13 cellular contexts compared by ENCODE assay signal in genomic region chr7:115679423-115679822, GRCh38.
DNase-seq lines count a peak whose midpoint lies in the region; ATAC-seq and TF ChIP-seq lines count a peak whose summit lies in the region.
"Had no signal": no experiment of that assay in that cellular context is flagged by ENCODE, and none has a peak within 500 bp of the region (broad histone marks: within the 10 kb centered on the region; RNA-seq: fewer than 3 reads in every experiment).

No MANE protein-coding gene starts in this region.

- TF ChIP-seq EP300 in gastroesophageal sphincter (IDR thresholded peaks at IDR 0.05), result no peak

- peaks cover 0 to 25% (median 13%) of the 10 kb centered on the region in 10 experiments; a peak in 14 of 20 replicates for H3K4me1 ChIP-seq in BLaER1 treated with 17β-estradiol and CSF1 and Interleukin-3, amounts not matched to agents 10 nM and 100 nM
- no peaks in the 10 kb centered on the region for H3K4me1 ChIP-seq in IMR-90 (ENCODE audit: control insufficient read depth, insufficient read depth, low read length)
- H3K4me1 ChIP-seq in PC-3 (ENCODE audit: insufficient read depth, low read length), result peaks cover 24% of the 10 kb centered on the region
- peaks cover 0 to 19% (median 0%) of the 10 kb centered on the region in 3 donors for H3K4me1 ChIP-seq in gastroesophageal sphincter

- no CpG with 5 or more reads among the region's 4 CpGs for WGBS in IMR-90 (ENCODE audit: extremely low coverage in 2 of 2, insufficient read length in 1 of 2), 2 experiments
- WGBS in gastroesophageal sphincter (ENCODE audit: low coverage in 1 of 2), 2 donors, result 92 to 94% methylated on average over 4 of the region's 4 CpGs

- H3K18ac ChIP-seq in IMR-90 (ENCODE audit: low read depth, low read length), result no peak overlapping the region

- no TSS peak for BruUV-seq in IMR-90 (replicated peaks; lab: Mats Ljungman, UMichigan)
- BruUV-seq in PC-3 (replicated peaks; lab: Mats Ljungman, UMichigan), result no TSS peak

- no peak for ATAC-seq in IMR-90 (ENCODE audit: low read depth)
- ATAC-seq in left colon, result peak; percentile 19
- no peak for ATAC-seq in PC-3
- ATAC-seq in gastroesophageal sphincter, result no peak

- TF ChIP-seq POLR2A in IMR-90 (IDR thresholded peaks at IDR 0.05; ENCODE audit: low read depth, low read length) (no peak), gastroesophageal sphincter (IDR thresholded peaks at IDR 0.05) (no peak)

- H4K91ac ChIP-seq in IMR-90 (ENCODE audit: insufficient read depth, low read depth, low read length), result no peak overlapping the region

- DNase-seq in IMR-90, result no peak
- DNase-seq in SK-N-MC (ENCODE audit: low read depth, low spot score), result no peak
- no peak for DNase-seq in left colon
- no peak for DNase-seq in GM19240 (ENCODE audit: insufficient read length, low spot score)
- DNase-seq in PC-3, result no peak
- no peak for DNase-seq in cortex of kidney (lab: John Stamatoyannopoulos, UW)
- DNase-seq: CD4-positive, alpha-beta T cell; DMS79; GDM1 had no signal

- no peak overlapping the region for H2AK5ac ChIP-seq in IMR-90 (ENCODE audit: low read depth, low read length)

- in situ Hi-C loops in IMR-90 (cut with MboI; ENCODE audit: low sequenced_read_pairs), result loop anchor here (25.0 kb wide), 1 partner anchor 817 kb away; no protein-coding TSS in a partner anchor

- CTCF ChIA-PET in IMR-90 (lab: Yijun Ruan, JAX) (interaction anchor here (1.0 to 2.6 kb wide), 5 partner anchors 9 to 1251 kb away, joined by 3 to 10 read pairs (median 4); no protein-coding TSS in a partner anchor), PC-3 (lab: Charles Lee) (interaction anchor here (0.6 kb wide), 1 partner anchor 193 kb away, joined by 4 read pairs; no protein-coding TSS in a partner anchor)

- no peak overlapping the region for H3K56ac ChIP-seq in IMR-90 (ENCODE audit: extremely low read depth, insufficient read depth, low read length)

- no peak overlapping the region for H3K4me3 ChIP-seq in BLaER1 treated with 17β-estradiol and CSF1 and Interleukin-3, amounts not matched to agents 10 nM and 100 nM
- no peak overlapping the region for H3K4me3 ChIP-seq in IMR-90 (ENCODE audit: insufficient read depth, low read depth, low read length)
- H3K4me3 ChIP-seq in SK-N-MC, result peak overlapping the region; percentile 74
- no peak overlapping the region for H3K4me3 ChIP-seq in PC-3 (ENCODE audit: low read length)
- no peak overlapping the region for H3K4me3 ChIP-seq in gastroesophageal sphincter
- H3K4me3 ChIP-seq: GM12878, GM23338 had no signal

- TF ChIP-seq RAD21 in IMR-90 (IDR thresholded peaks at IDR 0.05; ENCODE audit: low read length), result no peak

- H3K9me3 ChIP-seq in BLaER1 treated with 17β-estradiol and CSF1 and Interleukin-3, amounts not matched to agents 10 nM and 100 nM (replicated peaks in 1 of 11), result no peaks in the 10 kb centered on the region
- H3K9me3 ChIP-seq in IMR-90 (ENCODE audit: control insufficient read depth, insufficient read depth, low read length) (no peaks in the 10 kb centered on the region), SK-N-MC (ENCODE audit: low read depth, low read length) (no peaks in the 10 kb centered on the region), PC-3 (ENCODE audit: low read length) (no peaks in the 10 kb centered on the region), gastroesophageal sphincter (no peaks in the 10 kb centered on the region)

- H3K27ac ChIP-seq in BLaER1 treated with 17β-estradiol and CSF1 and Interleukin-3, amounts not matched to agents 10 nM and 100 nM, result no peak overlapping the region
- H3K27ac ChIP-seq in IMR-90 (ENCODE audit: insufficient read depth, low read length) (no peak overlapping the region), SK-N-MC (peak overlapping the region; percentile 98), PC-3 (ENCODE audit: low read length) (no peak overlapping the region), gastroesophageal sphincter (no peak overlapping the region)

- no peak overlapping the region for H3K4ac ChIP-seq in IMR-90 (ENCODE audit: low read depth, low read length)

- no peaks in the 10 kb centered on the region for H3F3A ChIP-seq in PC-3 (ENCODE audit: low read length, unreplicated experiment)

- no peaks in the 10 kb centered on the region for H3K79me1 ChIP-seq in IMR-90 (ENCODE audit: low read depth in 1 of 2, low read length in 2 of 2)

- no peak overlapping the region for H3K14ac ChIP-seq in IMR-90 (replicated peaks; ENCODE audit: low read depth, low read length)

- no peaks in the 10 kb centered on the region for H3K27me3 ChIP-seq in BLaER1 treated with 17β-estradiol and CSF1 and Interleukin-3, amounts not matched to agents 10 nM and 100 nM
- H3K27me3 ChIP-seq in IMR-90 (ENCODE audit: control insufficient read depth, insufficient read depth, low read length) (no peaks in the 10 kb centered on the region), PC-3 (ENCODE audit: low read length) (no peaks in the 10 kb centered on the region), gastroesophageal sphincter (no peaks in the 10 kb centered on the region)

- TF ChIP-seq CTCF in IMR-90 (conservative IDR thresholded peaks at IDR 0.05; ENCODE audit: low read depth, low read length) (no peak), PC-3 (conservative IDR thresholded peaks at IDR 0.05; ENCODE audit: low read depth, low read length) (no peak), gastroesophageal sphincter (IDR thresholded peaks at IDR 0.05) (no peak)

- H3K9ac ChIP-seq in BLaER1 treated with 17β-estradiol and CSF1 and Interleukin-3, amounts not matched to agents 10 nM and 100 nM, result no peak overlapping the region
- H3K9ac ChIP-seq in IMR-90 (ENCODE audit: low read depth, low read length), result no peak overlapping the region
- peak overlapping the region; percentile 71 for H3K9ac ChIP-seq in SK-N-MC (ENCODE audit: insufficient read length)
- no peak overlapping the region for H3K9ac ChIP-seq in PC-3 (ENCODE audit: low read length)

- H3K9me1 ChIP-seq in IMR-90 (ENCODE audit: insufficient read depth, low read length), result no peaks in the 10 kb centered on the region

- intact Hi-C loops in IMR-90 (cut with micrococcal nuclease), result loop anchor here (1.0 to 10.0 kb wide), 5 partner anchors 322 to 1597 kb away; no protein-coding TSS in a partner anchor
- intact Hi-C loops in left colon (cut with DNase I, micrococcal nuclease), result no loop called here
- intact Hi-C loops in PC-3 (cut with micrococcal nuclease), result loop anchor here (2.0 to 5.0 kb wide), 5 partner anchors 122 to 542 kb away; no protein-coding TSS in a partner anchor

- H2AFZ ChIP-seq in IMR-90 (replicated peaks; ENCODE audit: low read length, poor library complexity), result no peak overlapping the region
- no peak overlapping the region for H2AFZ ChIP-seq in PC-3 (ENCODE audit: low read length)

- no peaks in the 10 kb centered on the region for H3K9me2 ChIP-seq in PC-3 (replicated peaks; ENCODE audit: low read length)

- H2BK120ac ChIP-seq in IMR-90 (ENCODE audit: low read depth, low read length), result no peak overlapping the region

- POLR2A ChIA-PET in IMR-90 (lab: Charles Lee; ENCODE audit: unreplicated experiment), result no interaction called here
- POLR2A ChIA-PET in PC-3 (lab: Charles Lee; ENCODE audit: unreplicated experiment), result no interaction called here

- no peak overlapping the region for H3K23ac ChIP-seq in IMR-90 (ENCODE audit: low read depth, low read length)

- peak overlapping the region in 8 of 11 experiments; percentile 30 to 66 (median 54); a peak in 15 of 22 replicates for H3K4me2 ChIP-seq in BLaER1 treated with 17β-estradiol and CSF1 and Interleukin-3, amounts not matched to agents 10 nM and 100 nM
- H3K4me2 ChIP-seq in IMR-90 (ENCODE audit: low read depth, low read length), result no peak overlapping the region
- no peak overlapping the region for H3K4me2 ChIP-seq in PC-3 (ENCODE audit: low read length)

- no peaks in the 10 kb centered on the region for H3K79me2 ChIP-seq in PC-3 (ENCODE audit: low read length)

- no peak overlapping the region for H4K5ac ChIP-seq in IMR-90 (ENCODE audit: low read depth, low read length)

- H3K36me3 ChIP-seq in BLaER1 treated with 17β-estradiol and CSF1 and Interleukin-3, amounts not matched to agents 10 nM and 100 nM, result no peaks in the 10 kb centered on the region
- H3K36me3 ChIP-seq in IMR-90 (ENCODE audit: control insufficient read depth, insufficient read depth, low read length), result no peaks in the 10 kb centered on the region
- no peaks in the 10 kb centered on the region for H3K36me3 ChIP-seq in SK-N-MC (ENCODE audit: insufficient read depth, low read length)
- no peaks in the 10 kb centered on the region for H3K36me3 ChIP-seq in PC-3 (ENCODE audit: low read depth, low read length)
- no peaks in the 10 kb centered on the region for H3K36me3 ChIP-seq in gastroesophageal sphincter

- H4K20me1 ChIP-seq in BLaER1 treated with 17β-estradiol and CSF1 and Interleukin-3, amounts not matched to agents 10 nM and 100 nM, result no peaks in the 10 kb centered on the region
- H4K20me1 ChIP-seq in IMR-90 (ENCODE audit: insufficient read depth, low read length) (no peaks in the 10 kb centered on the region), PC-3 (ENCODE audit: low read length) (no peaks in the 10 kb centered on the region)

- dilution Hi-C loops in IMR-90 (cut with HindIII; ENCODE audit: low sequenced_read_pairs, unreplicated experiment), result no loop called here

- H2BK5ac ChIP-seq in IMR-90 (ENCODE audit: low read depth, low read length, poor library complexity, severe bottlenecking), result no peak overlapping the region

- no peak overlapping the region for H2AK9ac ChIP-seq in IMR-90 (replicated peaks; ENCODE audit: low read depth, low read length, poor library complexity)

- no peak overlapping the region for H4K8ac ChIP-seq in IMR-90 (ENCODE audit: low read depth in 2 of 2, low read length in 2 of 2)

- no peak overlapping the region for H2BK15ac ChIP-seq in IMR-90 (ENCODE audit: low read depth, low read length)

- no peak overlapping the region for H2BK20ac ChIP-seq in IMR-90 (ENCODE audit: low read depth, low read length)

TF ChIP-seq in IMR-90, 13 proteins besides CTCF, POLR2A, EP300 and RAD21:
- TF ChIP-seq CEBPB (IDR thresholded peaks at IDR 0.05; ENCODE audit: low read depth, low read length) (peak; percentile 87), SMC3 (IDR thresholded peaks at IDR 0.05; ENCODE audit: low read depth, low read length) (no peak), RCOR1 (IDR thresholded peaks at IDR 0.05; ENCODE audit: insufficient replicate concordance, low read length) (no peak)

Comparison
In these comparisons a context has a peak if more than half of its experiments do, and no peak if none do; other contexts are left out.
1. H3K4me2 ChIP-seq: peak in BLaER1 treated with 17β-estradiol and CSF1 and Interleukin-3, amounts not matched to agents 10 nM and 100 nM (8 of 11); none in IMR-90 (single experiment) and PC-3 (single experiment).
2. intact Hi-C loops: an anchor here in IMR-90 (1.0 to 10.0 kb wide) and PC-3 (2.0 to 5.0 kb wide); none called in left colon.